Comparison of ENCODE assay signal across 9 cellular contexts in genomic region chr19:41530761-41531301, GRCh38. TPM values are rescaled to one million over a fixed set of nuclear protein-coding genes. Genes with fewer than 3 reads are reported as not detected.
A peak's percentile ranks its signal among the peaks of the same experiment; 100 is the strongest.
DNase-seq lines count a peak whose midpoint lies in the region; ATAC-seq and TF ChIP-seq lines count a peak whose summit lies in the region.
"Had no signal": no experiment of that assay in that cellular context is flagged by ENCODE, and none has a peak within 500 bp of the region (broad histone marks: within the 10 kb centered on the region; RNA-seq: fewer than 3 reads in every experiment).

No MANE protein-coding gene starts in this region.

- peaks cover 9% of the 10 kb centered on the region for H3K9me3 Mint-ChIP-seq in endothelial cell (ENCODE audit: unreplicated experiment)

- peaks cover 15% of the 10 kb centered on the region for H3K27me3 Mint-ChIP-seq in endothelial cell (ENCODE audit: unreplicated experiment)

- no peak for TF ChIP-seq CTCF in endothelial cell (IDR thresholded peaks at IDR 0.05; ENCODE audit: unreplicated experiment)

- H3K36me3 Mint-ChIP-seq in endothelial cell (ENCODE audit: low read depth, unreplicated experiment): peaks cover 36% of the 10 kb centered on the region

- ATAC-seq in GM19328 (IDR thresholded peaks at IDR 0.05; ENCODE audit: unreplicated experiment) (no peak), esophagus mucosa (no peak)

- peak overlapping the region; percentile 98 for H3K27ac Mint-ChIP-seq in endothelial cell (ENCODE audit: unreplicated experiment)

- DNase-seq in GF-D8 (lab: John Stamatoyannopoulos, UW) (peak; percentile 56), SIG-M5 treated with dmso at 0.1 percent for 504 hours (lab: John Stamatoyannopoulos, UW; ENCODE audit: unreplicated experiment) (peak; percentile 78), endothelial cell (ENCODE audit: low spot score) (peak; percentile 43), pulmonary artery endothelial cell (ENCODE audit: low read depth, low spot score) (peak; percentile 91), glomerular visceral epithelial cell (ENCODE audit: extremely low spot score) (no peak), 8988T (no peak)

- peak overlapping the region; percentile 83 for H3K4me3 Mint-ChIP-seq in endothelial cell (ENCODE audit: unreplicated experiment)

- peaks cover 68% of the 10 kb centered on the region for H3K4me1 Mint-ChIP-seq in endothelial cell (ENCODE audit: unreplicated experiment)

RNA-seq across cellular contexts. Expression of gene CEACAM21, which starts 45.1 kb away (rescaled TPM):
- total RNA-seq in endothelial cell (ENCODE audit: unreplicated experiment) (74.1 TPM), pulmonary artery endothelial cell (0.11 and 0.73 TPM in 2 replicates), esophagus mucosa (2.0 TPM)
- total RNA-seq: osteoblast had no signal

Comparison
In these comparisons a context has a peak if more than half of its experiments do, and no peak if none do; other contexts are left out.
1. DNase-seq: peak in GF-D8 (single experiment), SIG-M5 treated with dmso at 0.1 percent for 504 hours (single experiment), endothelial cell (single experiment) and pulmonary artery endothelial cell (single experiment); none in glomerular visceral epithelial cell (single experiment) and 8988T (single experiment).
2. RNA of gene CEACAM21, which starts 45.1 kb away (total RNA-seq): 74.1 TPM in endothelial cell (single experiment); 2.0 TPM in esophagus mucosa (single experiment) and 0.11 to 0.73 TPM in pulmonary artery endothelial cell; every median in the first group is over 10 times any median in the second.